40 cellular contexts compared by ENCODE assay signal in the genomic region with DNA sequence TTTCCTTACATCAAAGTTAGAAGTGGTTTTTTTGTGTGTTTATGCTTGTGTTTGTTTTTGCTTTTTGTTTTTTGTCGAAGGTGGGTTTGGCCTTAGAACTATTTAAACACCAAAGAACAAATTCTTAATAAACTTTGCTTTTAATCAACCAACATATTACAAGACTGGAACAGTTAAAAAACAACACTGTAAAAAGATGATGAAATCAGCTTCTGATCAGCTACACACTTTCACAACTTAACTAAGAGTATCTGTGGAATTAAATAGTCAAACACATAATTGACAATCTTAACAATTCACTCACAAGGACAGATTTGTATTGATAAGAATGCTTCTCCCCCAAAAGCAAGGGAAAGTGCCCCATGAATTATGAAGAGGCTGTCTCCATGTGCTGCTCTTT.
"Had no signal": no experiment of that assay in that cellular context is flagged by ENCODE, and none has a peak within 500 bp of the region (broad histone marks: within the 10 kb centered on the region; RNA-seq: fewer than 3 reads in every experiment).

No MANE protein-coding gene starts in this region.

- DNase-seq: activated effector memory CD4-positive, alpha-beta T cell treated with anti-CD3 and anti-CD28 coated beads, Interleukin-2, amount 50 U/mL, for 16 hours; activated effector memory CD4-positive, alpha-beta T cell treated with Interleukin-2 at 50 U/mL for 16 hours; activated gamma-delta T cell; activated gamma-delta T cell treated with Interleukin-2 at 50 U/mL for 16 hours; activated naive CD4-positive, alpha-beta T cell; activated naive CD4-positive, alpha-beta T cell treated with anti-CD3 and anti-CD28 coated beads for 36 hours; activated naive CD4-positive, alpha-beta T cell treated with anti-CD3 and anti-CD28 coated beads, Interleukin-2, amount 10 ng/mL, durations not matched to agents 7 days and 5 days; activated naive CD4-positive, alpha-beta T cell treated with anti-CD3 and anti-CD28 coated beads, Interleukin-2, amount 50 U/mL, for 16 hours; activated naive CD4-positive, alpha-beta T cell treated with Interleukin-2 at 50 U/mL for 16 hours; activated naive CD8-positive, alpha-beta T cell treated with anti-CD3 and anti-CD28 coated beads for 36 hours; activated naive CD8-positive, alpha-beta T cell treated with anti-CD3 and anti-CD28 coated beads, Interleukin-2, amount 10 ng/mL, durations not matched to agents 7 days and 5 days; activated naive CD8-positive, alpha-beta T cell treated with anti-CD3 and anti-CD28 coated beads, Interleukin-2, amount 50 U/mL, for 24 hours; activated T-cell treated with anti-CD3 and anti-CD28 coated beads for 4 hours; activated T-cell treated with anti-CD3 and anti-CD28 coated beads, Interleukin-2, amount 50 U/mL, for 1 hour; activated T-cell treated with anti-CD3 and anti-CD28 coated beads, Interleukin-2, amount 50 U/mL, for 24 hours; activated T-cell treated with anti-CD3 and anti-CD28 coated beads, Interleukin-2, amount 50 U/mL, for 4 hours; activated T-cell treated with anti-CD3 and anti-CD28 coated beads, Interleukin-2, amount 50 U/mL, for 72 hours; adrenal gland; amniotic stem cell; amygdala; anterior cingulate cortex; aorta; body of pancreas; brain microvascular endothelial cell; caudate nucleus; central memory CD4-positive, alpha-beta T cell; cerebellar nuclear complex had no signal

- H3K27ac ChIP-seq: adrenal gland, ascending aorta, body of pancreas, brain microvascular endothelial cell, breast epithelium, cardiac muscle cell had no signal

- H3K27ac Mint-ChIP-seq: activated naive CD4-positive, alpha-beta T cell treated with anti-CD3 and anti-CD28 coated beads for 36 hours; activated naive CD4-positive, alpha-beta T cell treated with anti-CD3 and anti-CD28 coated beads, Interleukin-2, amount 10 ng/mL, durations not matched to agents 7 days and 5 days; activated naive CD4-positive, alpha-beta T cell treated with anti-CD3 and anti-CD28 coated beads, Interleukin-2, amount 50 U/mL, for 24 hours; activated naive CD4-positive, alpha-beta T cell treated with anti-CD3 and anti-CD28 coated beads, Interleukin-2, amount 50 U/mL, for 72 hours; activated naive CD8-positive, alpha-beta T cell; activated naive CD8-positive, alpha-beta T cell treated with anti-CD3 and anti-CD28 coated beads for 36 hours; activated naive CD8-positive, alpha-beta T cell treated with anti-CD3 and anti-CD28 coated beads, Interleukin-2, amount 10 ng/mL, durations not matched to agents 7 days and 5 days; activated naive CD8-positive, alpha-beta T cell treated with anti-CD3 and anti-CD28 coated beads, Interleukin-2, amount 50 U/mL, for 24 hours; activated T-cell treated with anti-CD3 and anti-CD28 coated beads, Interleukin-2, amount 50 U/mL, for 24 hours; activated T-cell treated with anti-CD3 and anti-CD28 coated beads, Interleukin-2, amount 50 U/mL, for 72 hours; activated T-helper 1 cell treated with anti-CD3 and anti-CD28 coated beads, Interleukin-12 subunit alpha, Interleukin-12 subunit beta, Interleukin-2, Interleukin-4 antibody, amounts not matched to agents 30 ng/mL and 10 ng/mL and 1 ng/mL, durations not matched to agents 14 hours and 24 hours and 36 hours; activated T-helper 17 cell treated with anti-CD3 and anti-CD28 coated beads, Interleukin-2, amount 50 U/mL, for 72 hours; activated T-helper 2 cell treated with anti-CD3 and anti-CD28 coated beads, Interferon-gamma antibody, Interleukin-2, Interleukin-4, amounts not matched to agents 10 μg/mL and 5 μg/mL and 100 μg/mL, durations not matched to agents 14 hours and 24 hours and 36 hours; brain had no signal

- H3K36me3 Mint-ChIP-seq: activated naive CD4-positive, alpha-beta T cell treated with anti-CD3 and anti-CD28 coated beads, Interleukin-2, amount 10 ng/mL, durations not matched to agents 7 days and 5 days; activated naive CD4-positive, alpha-beta T cell treated with anti-CD3 and anti-CD28 coated beads, Interleukin-2, amount 50 U/mL, for 72 hours; activated naive CD8-positive, alpha-beta T cell; activated naive CD8-positive, alpha-beta T cell treated with anti-CD3 and anti-CD28 coated beads for 36 hours; activated naive CD8-positive, alpha-beta T cell treated with anti-CD3 and anti-CD28 coated beads, Interleukin-2, amount 10 ng/mL, durations not matched to agents 7 days and 5 days; brain had no signal

- H3K4me1 ChIP-seq: adrenal gland, ascending aorta, body of pancreas, breast epithelium had no signal

- ATAC-seq: activated naive CD4-positive, alpha-beta T cell treated with anti-CD3 and anti-CD28 coated beads, Interleukin-2, amount 50 U/mL, for 72 hours; activated naive CD8-positive, alpha-beta T cell treated with anti-CD3 and anti-CD28 coated beads, Interleukin-2, amount 50 U/mL, for 24 hours; activated T-cell treated with anti-CD3 and anti-CD28 coated beads, Interleukin-2, amount 50 U/mL, for 4 hours; activated T-cell treated with anti-CD3 and anti-CD28 coated beads, Interleukin-2, amount 50 U/mL, for 72 hours; activated T-helper 17 cell treated with anti-CD3 and anti-CD28 coated beads, Interleukin-2, amount 50 U/mL, for 72 hours; body of pancreas had no signal

- H3K9me3 Mint-ChIP-seq: activated naive CD4-positive, alpha-beta T cell treated with anti-CD3 and anti-CD28 coated beads for 36 hours; activated naive CD4-positive, alpha-beta T cell treated with anti-CD3 and anti-CD28 coated beads, Interleukin-2, amount 10 ng/mL, durations not matched to agents 7 days and 5 days; activated naive CD4-positive, alpha-beta T cell treated with anti-CD3 and anti-CD28 coated beads, Interleukin-2, amount 50 U/mL, for 24 hours; activated naive CD8-positive, alpha-beta T cell treated with anti-CD3 and anti-CD28 coated beads for 36 hours; activated naive CD8-positive, alpha-beta T cell treated with anti-CD3 and anti-CD28 coated beads, Interleukin-2, amount 10 ng/mL, durations not matched to agents 7 days and 5 days; activated naive CD8-positive, alpha-beta T cell treated with anti-CD3 and anti-CD28 coated beads, Interleukin-2, amount 50 U/mL, for 24 hours; activated T-cell treated with anti-CD3 and anti-CD28 coated beads, Interleukin-2, amount 50 U/mL, for 4 hours; activated T-helper 2 cell treated with anti-CD3 and anti-CD28 coated beads, Interferon-gamma antibody, Interleukin-2, Interleukin-4, amounts not matched to agents 10 μg/mL and 5 μg/mL and 100 μg/mL, durations not matched to agents 14 hours and 24 hours and 36 hours; central memory CD8-positive, alpha-beta T cell had no signal

- H3K36me3 ChIP-seq: adrenal gland, ascending aorta, brain microvascular endothelial cell, breast epithelium, cardiac muscle cell had no signal

- H3K4me3 Mint-ChIP-seq: activated naive CD4-positive, alpha-beta T cell treated with anti-CD3 and anti-CD28 coated beads for 36 hours; activated naive CD4-positive, alpha-beta T cell treated with anti-CD3 and anti-CD28 coated beads, Interleukin-2, amount 10 ng/mL, durations not matched to agents 7 days and 5 days; activated naive CD4-positive, alpha-beta T cell treated with anti-CD3 and anti-CD28 coated beads, Interleukin-2, amount 50 U/mL, for 24 hours; activated naive CD8-positive, alpha-beta T cell; activated naive CD8-positive, alpha-beta T cell treated with anti-CD3 and anti-CD28 coated beads for 36 hours; activated naive CD8-positive, alpha-beta T cell treated with anti-CD3 and anti-CD28 coated beads, Interleukin-2, amount 10 ng/mL, durations not matched to agents 7 days and 5 days; activated naive CD8-positive, alpha-beta T cell treated with anti-CD3 and anti-CD28 coated beads, Interleukin-2, amount 50 U/mL, for 24 hours; activated T-cell treated with anti-CD3 and anti-CD28 coated beads, Interleukin-2, amount 50 U/mL, for 24 hours; activated T-cell treated with anti-CD3 and anti-CD28 coated beads, Interleukin-2, amount 50 U/mL, for 4 hours; activated T-cell treated with anti-CD3 and anti-CD28 coated beads, Interleukin-2, amount 50 U/mL, for 72 hours; activated T-helper 1 cell treated with anti-CD3 and anti-CD28 coated beads, Interleukin-12 subunit alpha, Interleukin-12 subunit beta, Interleukin-2, Interleukin-4 antibody, amounts not matched to agents 30 ng/mL and 10 ng/mL and 1 ng/mL, durations not matched to agents 14 hours and 24 hours and 36 hours; activated T-helper 17 cell treated with anti-CD3 and anti-CD28 coated beads, Interleukin-2, amount 50 U/mL, for 72 hours; brain; central memory CD8-positive, alpha-beta T cell had no signal

- H3K27me3 Mint-ChIP-seq: brain had no signal

- H3K27me3 ChIP-seq: adrenal gland, ascending aorta, body of pancreas, brain microvascular endothelial cell, breast epithelium, cardiac muscle cell had no signal

- H3K9me3 ChIP-seq: adrenal gland, ascending aorta, body of pancreas, breast epithelium had no signal

- H3K4me1 Mint-ChIP-seq: activated naive CD4-positive, alpha-beta T cell treated with anti-CD3 and anti-CD28 coated beads, Interleukin-2, amount 10 ng/mL, durations not matched to agents 7 days and 5 days; activated naive CD4-positive, alpha-beta T cell treated with anti-CD3 and anti-CD28 coated beads, Interleukin-2, amount 50 U/mL, for 24 hours; activated naive CD8-positive, alpha-beta T cell treated with anti-CD3 and anti-CD28 coated beads for 36 hours; activated naive CD8-positive, alpha-beta T cell treated with anti-CD3 and anti-CD28 coated beads, Interleukin-2, amount 10 ng/mL, durations not matched to agents 7 days and 5 days; activated T-helper 17 cell treated with anti-CD3 and anti-CD28 coated beads, Interleukin-2, amount 50 U/mL, for 72 hours; central memory CD8-positive, alpha-beta T cell had no signal

- H3K4me3 ChIP-seq: adrenal gland, ascending aorta, body of pancreas, breast epithelium, cardiac muscle cell had no signal

- FAIRE-seq: astrocyte, bronchial epithelial cell had no signal
